8 cellular contexts compared by ENCODE assay signal in the genomic region with DNA sequence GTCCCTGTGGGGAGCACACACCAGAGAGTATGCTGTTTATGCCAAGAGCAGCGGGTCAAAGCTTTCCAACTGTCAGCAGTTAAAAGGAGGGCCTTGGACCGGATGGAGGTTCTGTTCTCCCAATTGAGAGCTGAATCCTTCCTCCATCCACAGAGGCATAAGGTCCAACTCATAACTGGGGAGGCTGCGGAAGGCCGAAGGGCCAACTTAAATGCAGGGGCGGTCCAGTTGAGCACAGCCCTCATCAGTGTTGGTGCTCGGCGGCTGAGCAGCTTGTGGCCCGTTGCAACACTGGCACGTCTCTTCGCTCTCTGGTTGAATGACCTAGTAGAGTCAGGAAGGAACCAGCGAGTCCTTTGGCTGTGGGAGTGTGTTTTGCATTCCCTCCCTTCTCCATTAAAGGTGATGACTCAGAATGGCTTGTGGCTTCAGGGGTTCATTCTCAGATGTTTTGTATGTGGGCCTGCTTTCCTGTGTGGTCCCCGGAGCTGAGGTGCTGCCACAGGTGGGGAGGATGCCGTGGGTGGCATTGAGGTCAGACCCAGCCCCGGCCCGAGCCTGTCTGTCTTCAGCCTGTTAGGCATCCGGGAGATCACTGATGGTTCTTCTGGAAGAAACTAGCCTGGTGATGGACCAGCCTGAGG.
A peak's percentile ranks its signal among the peaks of the same experiment; 100 is the strongest.
DNase-seq lines count a peak whose midpoint lies in the region; FAIRE-seq and TF ChIP-seq lines count a peak whose summit lies in the region.

No MANE protein-coding gene starts in this region.

- peak overlapping the region; percentile 71 for H3K27ac ChIP-seq in caudate nucleus (ENCODE audit: low read depth, low read length)

- no peak for FAIRE-seq in H54 (lab: Jason Lieb, UNC)

- no peak for TF ChIP-seq POLR2A in H54 (IDR thresholded peaks at IDR 0.05; ENCODE audit: low read depth, low read length)

- DNase-seq in H54 (ENCODE audit: insufficient read length, low spot score) = peak; percentile 36
- peak; percentile 64 for DNase-seq in T-helper 22 cell (ENCODE audit: low read depth)
- no peak for DNase-seq in caudate nucleus (lab: John Stamatoyannopoulos, UW)
- DNase-seq in stimulated activated CD4-positive, alpha-beta T cell treated with anti-CD3 and anti-CD28 coated beads, TNF-alpha, amount 100 ng/mL, for 1 hour (ENCODE audit: low read depth in 3 of 3, low spot score in 1 of 3) = peak in 2 of 3 donors; percentile 4 to 22
- DNase-seq in hepatic stellate cell (ENCODE audit: low spot score) = no peak
- no peak for DNase-seq in NCI-H1417 treated with DMSO at 0.1 percent for 48 hours (lab: John Stamatoyannopoulos, UW)
- no peak for DNase-seq in T1000 (lab: John Stamatoyannopoulos, UW)
- no peak for DNase-seq in NCI-H226

Comparison
In these comparisons a context has a peak if more than half of its experiments do, and no peak if none do; other contexts are left out.
1. DNase-seq: peak in H54 (single experiment), T-helper 22 cell (single experiment) and stimulated activated CD4-positive, alpha-beta T cell treated with anti-CD3 and anti-CD28 coated beads, TNF-alpha, amount 100 ng/mL, for 1 hour (2 of 3); none in caudate nucleus (0 of 61), hepatic stellate cell (single experiment), NCI-H1417 treated with DMSO at 0.1 percent for 48 hours (single experiment), T1000 (single experiment) and NCI-H226 (single experiment).